In genomic region chr6:107840636-107841264, GRCh38 we compare ENCODE assay signal across 37 cellular contexts. TPM values are rescaled to one million over a fixed set of nuclear protein-coding genes. Genes with fewer than 3 reads are reported as not detected.
"Had no signal": no experiment of that assay in that cellular context is flagged by ENCODE, and none has a peak within 500 bp of the region (broad histone marks: within the 10 kb centered on the region; RNA-seq: fewer than 3 reads in every experiment).

No MANE protein-coding gene starts in this region.

- H3K4me1 ChIP-seq: esophagus squamous epithelium, gastroesophageal sphincter, heart right ventricle had no signal

- ATAC-seq: activated CD4-positive, alpha-beta T cell treated with anti-CD3 and anti-CD28 coated beads for 36 hours; activated T-cell treated with anti-CD3 and anti-CD28 coated beads, Interleukin-2, amount 50 U/mL, for 4 hours; activated T-helper 17 cell treated with anti-CD3 and anti-CD28 coated beads, Interleukin-2, amount 50 U/mL, for 72 hours; effector memory CD8-positive, alpha-beta T cell; gastroesophageal sphincter; T-helper 17 cell had no signal

- H3K27ac ChIP-seq: brain microvascular endothelial cell, epithelial cell of prostate, esophagus squamous epithelium, gastroesophageal sphincter, heart right ventricle had no signal

- H3K36me3 ChIP-seq: brain microvascular endothelial cell, esophagus squamous epithelium, gastroesophageal sphincter, heart right ventricle had no signal

- H3K36me3 Mint-ChIP-seq: activated CD4-positive, alpha-beta memory T cell treated with anti-CD3 and anti-CD28 coated beads for 36 hours had no signal

- DNase-seq: activated CD4-positive, alpha-beta memory T cell treated with anti-CD3 and anti-CD28 coated beads for 36 hours; activated CD4-positive, alpha-beta T cell treated with anti-CD3 and anti-CD28 coated beads for 36 hours; activated CD4-positive, CD25-positive, alpha-beta regulatory T cell; activated CD4-positive, CD25-positive, alpha-beta regulatory T cell treated with anti-CD3 and anti-CD28 coated beads, Interleukin-2, amount 50 U/mL, for 72 hours; activated CD8-positive, alpha-beta memory T cell treated with anti-CD3 and anti-CD28 coated beads for 24 hours; activated effector memory CD4-positive, alpha-beta T cell treated with Interleukin-2 at 50 U/mL for 16 hours; activated gamma-delta T cell treated with Interleukin-2 at 50 U/mL for 16 hours; activated naive CD4-positive, alpha-beta T cell treated with anti-CD3 and anti-CD28 coated beads, Interleukin-2, amount 50 U/mL, for 16 hours; activated naive CD4-positive, alpha-beta T cell treated with Interleukin-2 at 50 U/mL for 16 hours; activated T-cell treated with anti-CD3 and anti-CD28 coated beads, Interleukin-2, amount 50 U/mL, for 4 hours; amniotic stem cell; anterior cingulate cortex; brain microvascular endothelial cell; cortex of kidney; dermis blood vessel endothelial cell; effector CD4-positive, alpha-beta T cell; effector memory CD8-positive, alpha-beta T cell; esophagus squamous epithelium; foreskin melanocyte; heart right ventricle; T-helper 1 cell; T-helper 17 cell; T1000 had no signal

- H3K4me3 Mint-ChIP-seq: activated CD4-positive, alpha-beta memory T cell treated with anti-CD3 and anti-CD28 coated beads for 36 hours; activated CD4-positive, alpha-beta T cell treated with anti-CD3 and anti-CD28 coated beads for 36 hours; activated CD4-positive, alpha-beta T cell treated with anti-CD3 and anti-CD28 coated beads, Interleukin-2, amount 10 ng/mL, durations not matched to agents 24 days and 14 days; activated naive CD8-positive, alpha-beta T cell; activated T-cell treated with anti-CD3 and anti-CD28 coated beads, Interleukin-2, amount 50 U/mL, for 4 hours; activated T-helper 17 cell treated with anti-CD3 and anti-CD28 coated beads, Interleukin-2, amount 50 U/mL, for 72 hours; central memory CD8-positive, alpha-beta T cell; effector memory CD8-positive, alpha-beta T cell; T-helper 17 cell; T-helper 2 cell treated with Interferon-gamma antibody and Interleukin-4, amounts not matched to agents 5 μg/mL and 100 μg/mL, for 36 hours had no signal

- H3K9me3 Mint-ChIP-seq: activated CD4-positive, alpha-beta memory T cell treated with anti-CD3 and anti-CD28 coated beads for 36 hours; activated T-cell treated with anti-CD3 and anti-CD28 coated beads, Interleukin-2, amount 50 U/mL, for 4 hours; activated T-helper 17 cell treated with anti-CD3 and anti-CD28 coated beads, Interleukin-2, amount 50 U/mL, for 72 hours; central memory CD8-positive, alpha-beta T cell; effector memory CD8-positive, alpha-beta T cell; T-helper 2 cell treated with Interferon-gamma antibody and Interleukin-4, amounts not matched to agents 5 μg/mL and 100 μg/mL, for 36 hours had no signal

- H3K27me3 Mint-ChIP-seq: activated CD4-positive, alpha-beta memory T cell treated with anti-CD3 and anti-CD28 coated beads for 36 hours; activated CD4-positive, alpha-beta T cell treated with anti-CD3 and anti-CD28 coated beads for 36 hours; activated naive CD8-positive, alpha-beta T cell; activated T-helper 17 cell treated with anti-CD3 and anti-CD28 coated beads, Interleukin-2, amount 50 U/mL, for 72 hours; central memory CD8-positive, alpha-beta T cell; effector memory CD8-positive, alpha-beta T cell had no signal

- H3K27me3 ChIP-seq: brain microvascular endothelial cell had no signal

- H3K9me3 ChIP-seq: esophagus squamous epithelium, gastroesophageal sphincter, heart right ventricle had no signal

- H3K4me3 ChIP-seq: esophagus squamous epithelium, gastroesophageal sphincter, heart right ventricle had no signal

- H3K27ac Mint-ChIP-seq: activated CD4-positive, alpha-beta memory T cell treated with anti-CD3 and anti-CD28 coated beads for 36 hours; activated CD4-positive, alpha-beta T cell treated with anti-CD3 and anti-CD28 coated beads for 36 hours; activated CD4-positive, alpha-beta T cell treated with anti-CD3 and anti-CD28 coated beads, Interleukin-2, amount 10 ng/mL, durations not matched to agents 24 days and 14 days; activated naive CD8-positive, alpha-beta T cell; activated T-helper 17 cell treated with anti-CD3 and anti-CD28 coated beads, Interleukin-2, amount 50 U/mL, for 72 hours; effector memory CD8-positive, alpha-beta T cell; T-helper 17 cell; T-helper 2 cell treated with Interferon-gamma antibody and Interleukin-4, amounts not matched to agents 5 μg/mL and 100 μg/mL, for 36 hours had no signal

RNA-seq across cellular contexts. Expression of gene SCML4, which starts 16.6 kb away (rescaled TPM):
- total RNA-seq: astrocyte, bronchial epithelial cell, cardiac septum, dermis blood vessel endothelial cell, endothelial cell of umbilical vein, fibroblast of lung, fibroblast of villous mesenchyme, glomerular endothelial cell had no signal
- polyA plus RNA-seq: endothelial cell of umbilical vein, fibroblast of lung had no signal
